8 cellular contexts compared by ENCODE assay signal in the genomic region with DNA sequence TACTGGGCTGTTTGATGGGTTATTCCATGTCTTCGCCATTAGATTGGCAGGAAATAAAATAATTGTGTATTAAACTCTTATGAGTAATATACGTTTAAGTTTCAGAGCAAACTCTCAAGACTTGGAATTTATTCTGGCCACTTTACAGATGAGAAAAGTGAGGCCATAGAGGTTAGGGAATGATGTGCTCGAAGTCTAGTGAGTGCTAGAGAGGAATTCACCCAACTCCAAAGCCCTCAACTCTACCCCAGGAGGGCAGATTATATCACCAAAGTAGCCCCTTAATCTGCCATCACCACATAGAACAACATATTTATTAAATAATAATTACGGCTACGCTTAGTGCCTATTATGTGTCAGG. TPM values are rescaled to one million over a fixed set of nuclear protein-coding genes. Genes with fewer than 3 reads are reported as not detected.
DNase-seq lines count a peak whose midpoint lies in the region; ATAC-seq, FAIRE-seq and TF ChIP-seq lines count a peak whose summit lies in the region.

No MANE protein-coding gene starts in this region.

- peaks cover 30% of the 10 kb centered on the region for H3K4me1 Mint-ChIP-seq in activated naive CD4-positive, alpha-beta T cell treated with anti-CD3 and anti-CD28 coated beads, Interleukin-2, amount 10 ng/mL, durations not matched to agents 7 days and 5 days

- peak overlapping the region; percentile 100 for H2AFZ ChIP-seq in K562 (ENCODE audit: low read depth, low read length)

- peak overlapping the region; percentile 76 to 95 for H3K9ac ChIP-seq in K562 (ENCODE audit: insufficient read depth in 1 of 2, low read depth in 2 of 2, low read length in 2 of 2)

- no peak for DNase-seq in activated naive CD4-positive, alpha-beta T cell treated with anti-CD3 and anti-CD28 coated beads, Interleukin-2, amount 10 ng/mL, durations not matched to agents 7 days and 5 days
- no peak for DNase-seq in activated naive CD4-positive, alpha-beta T cell (lab: John Stamatoyannopoulos, UW)
- DNase-seq in K562 (ENCODE audit: extremely low read depth in 1 of 4, low spot score in 3 of 4) (no peak), lung (ENCODE audit: low spot score) (no peak), transverse colon (no peak), KBM-7 (no peak)
- no peak for DNase-seq in stimulated activated CD4-positive, alpha-beta T cell treated with anti-CD3 and anti-CD28 coated beads, Interleukin-1b, Interleukin-23, amount 100 ng/mL, for 48 hours

- H3K9me3 Mint-ChIP-seq in activated naive CD4-positive, alpha-beta T cell treated with anti-CD3 and anti-CD28 coated beads, Interleukin-2, amount 10 ng/mL, durations not matched to agents 7 days and 5 days = no peaks in the 10 kb centered on the region

- WGBS in K562 (ENCODE audit: insufficient coverage, low coverage, missing lambda C conversion rate) = 76% methylated on average over 5 of the region's 5 CpGs
- 66 to 68% methylated on average over 5 of the region's 5 CpGs for WGBS in lung, 2 donors
- WGBS in transverse colon (ENCODE audit: low coverage in 1 of 2), 2 donors = 60 to 72% methylated on average over 4 to 5 of the region's 5 CpGs

- in situ Hi-C loops in K562 (cut with MboI) (no loop called here), transverse colon (cut with MboI; ENCODE audit: low pct_ligation_motif_present in 1 of 4, low pct_unique_long_range_greater_than_20kb in 1 of 4, low sequenced_read_pairs in 3 of 4) (no loop called here), KBM-7 (cut with MboI; ENCODE audit: low pct_unique_long_range_greater_than_20kb, low sequenced_read_pairs) (no loop called here)

- TSS peak; percentile 91 for BruUV-seq in K562 (replicated peaks; lab: Mats Ljungman, UMichigan)

- peaks cover 39% of the 10 kb centered on the region for H3K79me2 ChIP-seq in K562 (ENCODE audit: control insufficient read depth, insufficient read depth, low read length)

- no peaks in the 10 kb centered on the region; the same call in 1 of the 2 replicates for H4K20me1 ChIP-seq in K562 (replicated peaks; ENCODE audit: control insufficient read depth, insufficient read depth, low read length)

- CTCF ChIA-PET in activated naive CD4-positive, alpha-beta T cell treated with anti-CD3 and anti-CD28 coated beads, Interleukin-2, amount 10 ng/mL, durations not matched to agents 7 days and 5 days (lab: Charles Lee) = no interaction called here
- CTCF ChIA-PET in K562 (lab: Yijun Ruan, JAX; ENCODE audit: low intra/inter-chr PET ratio) = no interaction called here

- POLR2A ChIA-PET in K562 (lab: Yijun Ruan, JAX) = interaction anchor here (0.6 to 1.5 kb wide), 2 partner anchors 15 to 364 kb away, joined by 3 read pairs; no protein-coding TSS in a partner anchor

- peaks cover 7% of the 10 kb centered on the region; the same call in 1 of the 2 replicates for H3K9me3 ChIP-seq in K562 (replicated peaks; ENCODE audit: control insufficient read depth, insufficient read depth, low read depth, low read length)
- no peaks in the 10 kb centered on the region for H3K9me3 ChIP-seq in lung (ENCODE audit: control insufficient read depth in 2 of 2, insufficient read depth in 1 of 2, low read length in 1 of 2)
- H3K9me3 ChIP-seq in transverse colon = no peaks in the 10 kb centered on the region

- TF ChIP-seq RAD21 in K562 (CRISPR knock-in tag; conservative IDR thresholded peaks at IDR 0.05 in 1 of 2, IDR thresholded peaks at IDR 0.05 in 1 of 2) = no peak

- peaks cover 4% of the 10 kb centered on the region for H3K36me3 Mint-ChIP-seq in activated naive CD4-positive, alpha-beta T cell treated with anti-CD3 and anti-CD28 coated beads, Interleukin-2, amount 10 ng/mL, durations not matched to agents 7 days and 5 days

- H3K27me3 ChIP-seq in K562 (ENCODE audit: control insufficient read depth in 2 of 2, insufficient read depth in 2 of 2, low read length in 2 of 2) (peaks cover 18 to 24% of the 10 kb centered on the region in 2 experiments; a peak in 4 of 5 replicates), lung (ENCODE audit: control insufficient read depth, insufficient read depth) (no peaks in the 10 kb centered on the region), transverse colon (peaks cover 14% of the 10 kb centered on the region)

- peak overlapping the region; percentile 99 for H3K4me2 ChIP-seq in K562 (ENCODE audit: insufficient read depth, low read length)

- peak overlapping the region; percentile 78 for H3K4me3 Mint-ChIP-seq in activated naive CD4-positive, alpha-beta T cell treated with anti-CD3 and anti-CD28 coated beads, Interleukin-2, amount 10 ng/mL, durations not matched to agents 7 days and 5 days

- H3K27ac Mint-ChIP-seq in activated naive CD4-positive, alpha-beta T cell treated with anti-CD3 and anti-CD28 coated beads, Interleukin-2, amount 10 ng/mL, durations not matched to agents 7 days and 5 days = peak overlapping the region; percentile 91

- TF ChIP-seq CTCF in K562 (IDR thresholded peaks at IDR 0.05 in 2 of 3, conservative IDR thresholded peaks at IDR 0.05 in 1 of 3; ENCODE audit: insufficient read depth in 2 of 3, low read depth in 1 of 3, low read length in 3 of 3) (no peak), lung (IDR thresholded peaks at IDR 0.05; ENCODE audit: control extremely low read depth, extremely low read depth) (no peak), transverse colon (IDR thresholded peaks at IDR 0.05) (no peak)

- peak overlapping the region; percentile 78; the same call in 1 of the 3 replicates for H3K27ac ChIP-seq in K562 (ENCODE audit: extremely low read depth, low read depth, low read length)
- H3K27ac ChIP-seq in lung (ENCODE audit: low read depth in 1 of 2, low read length in 1 of 2) = peak overlapping the region; percentile 48 to 91
- peak overlapping the region; percentile 81 to 96 (median 88) for H3K27ac ChIP-seq in transverse colon

- intact Hi-C loops in K562 (cut with micrococcal nuclease) = no loop called here
- intact Hi-C loops in transverse colon (cut with DNase I; ENCODE audit: low total_unique reads) = no loop called here

- peaks cover 24% of the 10 kb centered on the region for H3K36me3 ChIP-seq in K562 (ENCODE audit: control insufficient read depth, insufficient read depth, low read length)
- no peaks in the 10 kb centered on the region for H3K36me3 ChIP-seq in lung (ENCODE audit: control insufficient read depth in 2 of 2, insufficient read depth in 2 of 2, low read length in 2 of 2)
- H3K36me3 ChIP-seq in transverse colon = no peaks in the 10 kb centered on the region

- ATAC-seq in K562 (no peak), lung (ENCODE audit: insufficient read depth, low FRiP score) (no peak), GM19452 (IDR thresholded peaks at IDR 0.05; ENCODE audit: unreplicated experiment) (no peak)

- H3K4me1 ChIP-seq in K562 (replicated peaks in 1 of 2; ENCODE audit: control insufficient read depth in 2 of 2, insufficient read depth in 2 of 2, low read length in 2 of 2) (peaks cover 3 to 11% of the 10 kb centered on the region in 2 experiments; a peak in 3 of 5 replicates), lung (ENCODE audit: control insufficient read depth in 2 of 2, insufficient read depth in 2 of 2, low read length in 2 of 2) (peaks cover 1 to 24% of the 10 kb centered on the region in 2 donors), transverse colon (peaks cover 7 to 26% (median 18%) of the 10 kb centered on the region in 4 donors)

- TF ChIP-seq EP300 in K562 (IDR thresholded peaks at IDR 0.05; ENCODE audit: low read length) (no peak), transverse colon (IDR thresholded peaks at IDR 0.05; ENCODE audit: low read depth) (no peak)

- FAIRE-seq in K562 (lab: Jason Lieb, UNC) = no peak

- peaks cover 6% of the 10 kb centered on the region for H3K27me3 Mint-ChIP-seq in activated naive CD4-positive, alpha-beta T cell treated with anti-CD3 and anti-CD28 coated beads, Interleukin-2, amount 10 ng/mL, durations not matched to agents 7 days and 5 days

- no peak for TF ChIP-seq POLR2A in K562 (conservative IDR thresholded peaks at IDR 0.05)
- no peak for TF ChIP-seq POLR2A in transverse colon (IDR thresholded peaks at IDR 0.05)

- peak overlapping the region; percentile 86 for H3K4me3 ChIP-seq in K562
- H3K4me3 ChIP-seq in lung = peak overlapping the region; percentile 88
- peak overlapping the region; percentile 72 to 99 (median 82) for H3K4me3 ChIP-seq in transverse colon

- H3K9me1 ChIP-seq in K562 (ENCODE audit: control insufficient read depth, insufficient read depth, low read length) = no peaks in the 10 kb centered on the region

RNA-seq across cellular contexts. Expression of a gene that starts 0.4 kb away (rescaled TPM):
- total RNA-seq in K562 (2011; cell fraction: chromatin; rRNA removed; ENCODE audit: low replicate concordance) = 13.4 and 41.5 TPM in 2 replicates
- 54.0 and 57.2 TPM in 2 replicates for total RNA-seq in K562 (2011; cell fraction: nucleolus; rRNA removed)
- 39.6 and 40.0 TPM in 2 replicates for total RNA-seq in K562 (2011; cell fraction: nucleoplasm; rRNA removed)
- total RNA-seq in K562 (2014; rRNA removed) (20.1 and 25.0 TPM in 2 replicates), K562 (2014; rRNA removed; fragmentation: Illumina TruSeq; extraction: Trizol) (12.7 and 14.5 TPM in 2 replicates), K562 (2015; rRNA removed; fragmentation: Illumina TruSeq; extraction: Trizol) (18.6 and 18.7 TPM in 2 replicates), K562 (2021) (32.9 and 34.6 TPM in 2 replicates), lung (10 to 100 TPM; 21.5 to 32.6 TPM), transverse colon (10 to 100 TPM; 21.9 to 53.9 (median 43.9) TPM)
- polyA plus RNA-seq in K562 (2011; rRNA removed) (19.3 and 21.6 TPM in 2 replicates), K562 (2014; fragmentation: Illumina TruSeq; extraction: Trizol) (26.2 and 26.5 TPM in 2 replicates), K562 (2014; fragmentation: Nextera tagmentation; extraction: Ambion mirVana) (10 to 100 TPM; 10.4 to 14.7 TPM), K562 (2014; rRNA removed) (22.0 and 23.7 TPM in 2 replicates), lung (10 to 100 TPM in 1 of 2 donors, 1 to 10 TPM in 1; 6.0 to 27.7 TPM)
- 22.4 and 29.8 TPM in 2 replicates for polyA plus RNA-seq in K562 (2011; cell fraction: cytosol; rRNA removed)
- polyA plus RNA-seq in K562 (2011; cell fraction: nucleus; rRNA removed) = 16.2 and 16.7 TPM in 2 replicates
- 25.8 and 26.7 TPM in 2 replicates for polyA plus RNA-seq in K562 (2012)
- 14.0 and 16.3 TPM in 2 replicates for polyA minus RNA-seq in K562 (2011; rRNA and poly(A)+ RNA removed)
- polyA minus RNA-seq in K562 (2011; cell fraction: cytosol; rRNA and poly(A)+ RNA removed) = 16.0 and 19.4 TPM in 2 replicates
- 10.5 and 15.2 TPM in 2 replicates for polyA minus RNA-seq in K562 (2011; cell fraction: nucleus; rRNA and poly(A)+ RNA removed)

RNA-seq across cellular contexts. Expression of a gene that starts 22.4 kb away (rescaled TPM):
- 1.1 and 1.2 TPM in 2 replicates for total RNA-seq in K562 (2011; cell fraction: chromatin; rRNA removed; ENCODE audit: low replicate concordance)
- total RNA-seq in K562 (2011; cell fraction: nucleolus; rRNA removed) = 0.17 and 1.2 TPM in 2 replicates
- total RNA-seq in K562 (2011; cell fraction: nucleoplasm; rRNA removed) = 0.81 and 2.7 TPM in 2 replicates
- total RNA-seq in K562 (2014; rRNA removed) (0.09 and 0.24 TPM in 2 replicates), K562 (2014; rRNA removed; fragmentation: Illumina TruSeq; extraction: Trizol) (0.15 and 0.22 TPM in 2 replicates), K562 (2015; rRNA removed; fragmentation: Illumina TruSeq; extraction: Trizol) (0.15 and 0.25 TPM in 2 replicates), K562 (2021) (1.4 and 2.1 TPM in 2 replicates), lung (10 to 100 TPM; 32.5 to 44.3 TPM), transverse colon (100 to 1,000 TPM in 1 of 4 donors, 10 to 100 TPM in 3; 74.3 to 126 (median 85.9) TPM)
- polyA plus RNA-seq in K562 (2011; rRNA removed) (0.27 and 0.47 TPM in 2 replicates), K562 (2014; fragmentation: Illumina TruSeq; extraction: Trizol) (0.74 and 1.1 TPM in 2 replicates), K562 (2014; fragmentation: Nextera tagmentation; extraction: Ambion mirVana) (under 1 TPM; 0.20 to 0.34 TPM), K562 (2014; rRNA removed) (0.45 and 0.52 TPM in 2 replicates), lung (10 to 100 TPM in 1 of 2 donors, 1 to 10 TPM in 1; 6.5 to 24.0 TPM)
- 0.27 and 0.28 TPM in 2 replicates for polyA plus RNA-seq in K562 (2011; cell fraction: cytosol; rRNA removed)
- polyA plus RNA-seq in K562 (2011; cell fraction: nucleus; rRNA removed) = 0.32 and 0.84 TPM in 2 replicates
- 1.7 and 2.2 TPM in 2 replicates for polyA plus RNA-seq in K562 (2012)
- polyA minus RNA-seq in K562 (2011; rRNA and poly(A)+ RNA removed) = 0.24 and 0.32 TPM in 2 replicates
- polyA minus RNA-seq in K562 (2011; cell fraction: cytosol; rRNA and poly(A)+ RNA removed) = 0.38 and 0.55 TPM in 2 replicates
- polyA minus RNA-seq in K562 (2011; cell fraction: nucleus; rRNA and poly(A)+ RNA removed) = 0.11 and 0.27 TPM in 2 replicates

RNA-seq across cellular contexts. Expression of a gene that starts 44.0 kb away (rescaled TPM):
- not detected in 2 replicates for total RNA-seq in K562 (2011; cell fraction: chromatin; rRNA removed; ENCODE audit: low replicate concordance)
- total RNA-seq in K562 (2011; cell fraction: nucleolus; rRNA removed) = not detected in 2 replicates
- not detected in 2 replicates for total RNA-seq in K562 (2011; cell fraction: nucleoplasm; rRNA removed)
- total RNA-seq in K562 (2014; rRNA removed) (not detected in 2 replicates), K562 (2014; rRNA removed; fragmentation: Illumina TruSeq; extraction: Trizol) (not detected in 2 replicates), K562 (2015; rRNA removed; fragmentation: Illumina TruSeq; extraction: Trizol) (not detected in 2 replicates), K562 (2021) (not detected in 2 replicates), lung (under 1 TPM; 0.37 to 0.67 TPM), transverse colon (not detected)
- polyA plus RNA-seq in K562 (2011; rRNA removed) (not detected in 2 replicates), K562 (2014; fragmentation: Illumina TruSeq; extraction: Trizol) (not detected in 2 replicates), K562 (2014; fragmentation: Nextera tagmentation; extraction: Ambion mirVana) (not detected), K562 (2014; rRNA removed) (not detected in 2 replicates), lung (under 1 TPM; 0.20 to 0.21 TPM)
- polyA plus RNA-seq in K562 (2011; cell fraction: cytosol; rRNA removed) = 0.03 TPM in 1 of 2 replicates, not detected in the other
- not detected in 2 replicates for polyA plus RNA-seq in K562 (2011; cell fraction: nucleus; rRNA removed)
- polyA plus RNA-seq in K562 (2012) = 0.06 TPM in 1 of 2 replicates, not detected in the other
- not detected in 2 replicates for polyA minus RNA-seq in K562 (2011; rRNA and poly(A)+ RNA removed)
- polyA minus RNA-seq in K562 (2011; cell fraction: cytosol; rRNA and poly(A)+ RNA removed) = not detected in 2 replicates
- not detected in 2 replicates for polyA minus RNA-seq in K562 (2011; cell fraction: nucleus; rRNA and poly(A)+ RNA removed)

Comparison
In these comparisons a context has a peak if more than half of its experiments do, and no peak if none do; other contexts are left out.
1. RNA of a gene that starts 22.4 kb away (total RNA-seq): 74.3 to 126 TPM in transverse colon and 32.5 to 44.3 TPM in lung; 0.09 to 2.7 TPM in K562; every median in the first group is over 4 times any median in the second.
2. Peak in every context shown above with its lines, with median percentiles within 50 percentile points of each other: H3K27ac ChIP-seq and H3K4me3 ChIP-seq.